ENCODE assay signal across 1 cellular context in genomic region chr11:119361056-119361787, GRCh38.
TF ChIP-seq lines count a peak whose summit lies in the region.

No MANE protein-coding gene starts in this region.

TF ChIP-seq in SK-N-SH, 30 proteins besides CTCF, POLR2A, EP300 and RAD21 (continued from another document):
- no peak for TF ChIP-seq USF2 (IDR thresholded peaks at IDR 0.05; ENCODE audit: borderline replicate concordance, low read depth, low read length)
- TF ChIP-seq JUND (IDR thresholded peaks at IDR 0.05) = peak; percentile 69
- peak; percentile 46; the same call in 1 of the 2 replicates for TF ChIP-seq MAX (IDR thresholded peaks at IDR 0.05; ENCODE audit: low read depth)
- 0 out of 2 replicates have a peak, but pooled peaks have one; percentile 21 for TF ChIP-seq FOSL2 (IDR thresholded peaks at IDR 0.05; ENCODE audit: borderline replicate concordance, low read depth)
- peak; percentile 90 for TF ChIP-seq PBX3 (IDR thresholded peaks at IDR 0.05)
- TF ChIP-seq IRF3 (IDR thresholded peaks at IDR 0.05; ENCODE audit: low read depth, low read length) = no peak
- peak; percentile 64; the same call in 1 of the 2 replicates for TF ChIP-seq ZBTB33 (IDR thresholded peaks at IDR 0.05; ENCODE audit: borderline replicate concordance, low read depth)
- TF ChIP-seq NRF1 (IDR thresholded peaks at IDR 0.05; ENCODE audit: low read depth, low read length) = peak; percentile 55
- TF ChIP-seq MXI1 (IDR thresholded peaks at IDR 0.05; ENCODE audit: low read depth, low read length) = 0 out of 2 replicates have a peak, but pooled peaks have one; percentile 38
- peak; percentile 36; the same call in 1 of the 2 replicates for TF ChIP-seq TEAD4 (IDR thresholded peaks at IDR 0.05; ENCODE audit: borderline replicate concordance, insufficient read depth)
- TF ChIP-seq TAF1 (IDR thresholded peaks at IDR 0.05; ENCODE audit: borderline replicate concordance, low read depth, low read length) = no peak
- TF ChIP-seq RFX5 (IDR thresholded peaks at IDR 0.05; ENCODE audit: low read length) = no peak
- TF ChIP-seq RCOR1 (IDR thresholded peaks at IDR 0.05; ENCODE audit: low read length) = peak; percentile 7; the same call in 1 of the 2 replicates
